ENCODE assay signal across 10 cellular contexts in the genomic region with DNA sequence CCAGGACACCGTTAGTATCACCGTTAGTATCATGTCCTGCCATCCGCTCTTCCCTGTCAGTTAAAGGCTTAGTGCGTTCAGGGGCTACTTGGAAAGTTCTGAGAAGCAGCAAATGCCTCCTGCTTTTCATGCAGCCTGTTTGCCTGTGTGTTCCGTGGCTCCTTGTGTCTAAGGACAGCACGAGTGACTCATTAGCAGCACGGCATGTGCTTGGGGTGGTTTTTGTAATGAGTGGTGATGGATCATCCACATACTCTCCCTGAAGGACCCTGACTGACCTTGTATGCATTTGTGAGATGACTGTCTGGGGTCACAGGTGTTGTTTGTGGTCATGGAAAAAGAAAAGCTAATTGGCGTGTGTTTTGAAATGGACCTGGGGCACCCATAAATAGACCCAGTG.
A peak's percentile ranks its signal among the peaks of the same experiment; 100 is the strongest.
DNase-seq lines count a peak whose midpoint lies in the region; ATAC-seq and TF ChIP-seq lines count a peak whose summit lies in the region.
"Had no signal": no experiment of that assay in that cellular context is flagged by ENCODE, and none has a peak within 500 bp of the region (broad histone marks: within the 10 kb centered on the region; RNA-seq: fewer than 3 reads in every experiment).

No MANE protein-coding gene starts in this region.

- peak overlapping the region; percentile 81 for H3K23ac ChIP-seq in IMR-90 (ENCODE audit: low read depth, low read length)

- TF ChIP-seq CTCF in IMR-90 (conservative IDR thresholded peaks at IDR 0.05; ENCODE audit: low read depth, low read length) (no peak), coronary artery (IDR thresholded peaks at IDR 0.05) (no peak), suprapubic skin (IDR thresholded peaks at IDR 0.05) (no peak), CD14-positive monocyte (IDR thresholded peaks at IDR 0.05) (no peak)

- H4K91ac ChIP-seq in IMR-90 (ENCODE audit: insufficient read depth, low read depth, low read length) = peak overlapping the region; percentile 85

- ATAC-seq in IMR-90 (ENCODE audit: low read depth) = peak; percentile 88
- ATAC-seq: Panc1 had no signal

- H3K4me1 ChIP-seq in IMR-90 (ENCODE audit: control insufficient read depth, insufficient read depth, low read length) (peaks cover 25% of the 10 kb centered on the region), suprapubic skin (peaks cover 42% of the 10 kb centered on the region)

- peaks cover 8 to 22% of the 10 kb centered on the region in 2 experiments; a peak in 2 of 4 replicates for H3K79me1 ChIP-seq in IMR-90 (ENCODE audit: low read depth in 1 of 2, low read length in 2 of 2)

- H3K9me1 ChIP-seq in IMR-90 (ENCODE audit: insufficient read depth, low read length) = peaks cover 6% of the 10 kb centered on the region; the same call in 1 of the 2 replicates

- H3K36me3 Mint-ChIP-seq in CD14-positive monocyte = no peaks in the 10 kb centered on the region

- peak overlapping the region; percentile 90 for H3K4ac ChIP-seq in IMR-90 (ENCODE audit: low read depth, low read length)

- peak overlapping the region; percentile 8; the same call in 1 of the 2 replicates for H3K27ac ChIP-seq in IMR-90 (ENCODE audit: insufficient read depth, low read length)
- peak overlapping the region in 1 of 2 donors; percentile 12 for H3K27ac ChIP-seq in coronary artery
- peak overlapping the region; percentile 72 for H3K27ac ChIP-seq in suprapubic skin

- peak overlapping the region; percentile 73; the same call in 1 of the 2 replicates for H4K5ac ChIP-seq in IMR-90 (ENCODE audit: low read depth, low read length)

- in situ Hi-C loops in IMR-90 (cut with MboI; ENCODE audit: low sequenced_read_pairs) = loop anchor here (10.0 kb wide), 2 partner anchors 166 to 216 kb away; no protein-coding TSS in a partner anchor

- H4K8ac ChIP-seq in IMR-90 (ENCODE audit: low read depth in 2 of 2, low read length in 2 of 2) = peak overlapping the region; percentile 35 to 95

- peak overlapping the region; percentile 73 for H2AFZ ChIP-seq in IMR-90 (replicated peaks; ENCODE audit: low read length, poor library complexity)

- no TSS peak for BruUV-seq in IMR-90 (replicated peaks; lab: Mats Ljungman, UMichigan)

- intact Hi-C loops in IMR-90 (cut with micrococcal nuclease) = no loop called here
- intact Hi-C loops in CD14-positive monocyte (cut with micrococcal nuclease) = no loop called here

- POLR2A ChIA-PET in IMR-90 (lab: Charles Lee; ENCODE audit: unreplicated experiment) = no interaction called here

- H3K9me3 ChIP-seq in IMR-90 (ENCODE audit: control insufficient read depth, insufficient read depth, low read length) = no peaks in the 10 kb centered on the region
- H3K9me3 ChIP-seq in suprapubic skin = no peaks in the 10 kb centered on the region

- H3K9ac ChIP-seq in IMR-90 (ENCODE audit: low read depth, low read length) = peak overlapping the region; percentile 50; the same call in 1 of the 2 replicates

- H3K4me3 ChIP-seq in IMR-90 (ENCODE audit: insufficient read depth, low read depth, low read length) (no peak overlapping the region), coronary artery (no peak overlapping the region), suprapubic skin (no peak overlapping the region)

- peaks cover 9 to 13% (median 10%) of the 10 kb centered on the region in 3 donors for H3K27me3 Mint-ChIP-seq in CD14-positive monocyte (ENCODE audit: low read depth in 3 of 3)

- peak overlapping the region; percentile 55; the same call in 1 of the 2 replicates for H3K56ac ChIP-seq in IMR-90 (ENCODE audit: extremely low read depth, insufficient read depth, low read length)

- H3K14ac ChIP-seq in IMR-90 (replicated peaks; ENCODE audit: low read depth, low read length) = peak overlapping the region; percentile 88

- peak; percentile 79 for TF ChIP-seq EP300 in suprapubic skin (IDR thresholded peaks at IDR 0.05)

- WGBS in IMR-90 (ENCODE audit: extremely low coverage in 2 of 2, insufficient read length in 1 of 2), 2 experiments = 40% methylated on average over 4 of the region's 8 CpGs; no CpG with 5 or more reads in 1 of the 2 experiments
- 75% methylated on average over 8 of the region's 8 CpGs for WGBS in suprapubic skin

- peak overlapping the region; percentile 91 for H2AK5ac ChIP-seq in IMR-90 (ENCODE audit: low read depth, low read length)

- H3K27me3 ChIP-seq in IMR-90 (ENCODE audit: control insufficient read depth, insufficient read depth, low read length) (no peaks in the 10 kb centered on the region), suprapubic skin (no peaks in the 10 kb centered on the region)

- no peaks in the 10 kb centered on the region for H4K20me1 ChIP-seq in IMR-90 (ENCODE audit: insufficient read depth, low read length)

- TF ChIP-seq RAD21 in IMR-90 (IDR thresholded peaks at IDR 0.05; ENCODE audit: low read length) = peak; percentile 29; the same call in 1 of the 2 replicates

- H3K9me3 Mint-ChIP-seq in CD14-positive monocyte = no peaks in the 10 kb centered on the region

- no peak overlapping the region for H3K27ac Mint-ChIP-seq in CD14-positive monocyte

- H2BK15ac ChIP-seq in IMR-90 (ENCODE audit: low read depth, low read length) = peak overlapping the region; percentile 78

- H3K36me3 ChIP-seq in IMR-90 (ENCODE audit: control insufficient read depth, insufficient read depth, low read length) (peaks cover 2% of the 10 kb centered on the region; the same call in 1 of the 2 replicates), suprapubic skin (no peaks in the 10 kb centered on the region)

- DNase-seq in IMR-90 (peak; percentile 94), coronary artery (ENCODE audit: low spot score) (peak; percentile 60), kidney tubule cell (ENCODE audit: low spot score) (peak; percentile 79), suprapubic skin (ENCODE audit: low spot score in 2 of 2) (no peak), epidermal melanocyte (ENCODE audit: insufficient read length, low spot score) (no peak), CD14-positive monocyte (ENCODE audit: low spot score) (no peak), NCI-H2081 treated with DMSO at 0.1 percent for 48 hours (lab: John Stamatoyannopoulos, UW) (no peak), DMS153 (lab: John Stamatoyannopoulos, UW) (no peak)
- DNase-seq: NCI-H1092 had no signal

- no peak overlapping the region for H2AK9ac ChIP-seq in IMR-90 (replicated peaks; ENCODE audit: low read depth, low read length, poor library complexity)

- H3K4me1 Mint-ChIP-seq in CD14-positive monocyte = no peaks in the 10 kb centered on the region

- peak overlapping the region; percentile 92 for H2BK120ac ChIP-seq in IMR-90 (ENCODE audit: low read depth, low read length)

- CTCF ChIA-PET in IMR-90 (lab: Yijun Ruan, JAX) = interaction anchor here (1.1 to 1.4 kb wide), 2 partner anchors 8 to 179 kb away, joined by 4 to 7 read pairs; no protein-coding TSS in a partner anchor

- H2BK5ac ChIP-seq in IMR-90 (ENCODE audit: low read depth, low read length, poor library complexity, severe bottlenecking) = peak overlapping the region; percentile 78

- TF ChIP-seq POLR2A in IMR-90 (IDR thresholded peaks at IDR 0.05; ENCODE audit: low read depth, low read length) = peak; percentile 23; the same call in 1 of the 2 replicates
- TF ChIP-seq POLR2A in suprapubic skin (IDR thresholded peaks at IDR 0.05) = peak in 1 of 2 donors; percentile 28

- dilution Hi-C loops in IMR-90 (cut with HindIII; ENCODE audit: low sequenced_read_pairs, unreplicated experiment) = no loop called here

- peak overlapping the region; percentile 18 for H3K4me2 ChIP-seq in IMR-90 (ENCODE audit: low read depth, low read length)

- peak overlapping the region; percentile 94 for H2BK20ac ChIP-seq in IMR-90 (ENCODE audit: low read depth, low read length)

- H3K18ac ChIP-seq in IMR-90 (ENCODE audit: low read depth, low read length) = peak overlapping the region; percentile 89; the same call in 1 of the 2 replicates

- no peak overlapping the region for H3K4me3 Mint-ChIP-seq in CD14-positive monocyte

TF ChIP-seq in IMR-90, 13 proteins besides CTCF, POLR2A, EP300 and RAD21:
- TF ChIP-seq MXI1 (IDR thresholded peaks at IDR 0.05; ENCODE audit: borderline replicate concordance, low read depth, low read length) = peak; percentile 68
- TF ChIP-seq, protein P1, sequence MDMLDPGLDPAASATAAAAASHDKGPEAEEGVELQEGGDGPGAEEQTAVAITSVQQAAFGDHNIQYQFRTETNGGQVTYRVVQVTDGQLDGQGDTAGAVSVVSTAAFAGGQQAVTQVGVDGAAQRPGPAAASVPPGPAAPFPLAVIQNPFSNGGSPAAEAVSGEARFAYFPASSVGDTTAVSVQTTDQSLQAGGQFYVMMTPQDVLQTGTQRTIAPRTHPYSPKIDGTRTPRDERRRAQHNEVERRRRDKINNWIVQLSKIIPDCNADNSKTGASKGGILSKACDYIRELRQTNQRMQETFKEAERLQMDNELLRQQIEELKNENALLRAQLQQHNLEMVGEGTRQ (IDR thresholded peaks at IDR 0.05; ENCODE audit: low read depth, low read length) = no peak
- TF ChIP-seq BHLHE40 (IDR thresholded peaks at IDR 0.05; ENCODE audit: low read depth, low read length) = peak; percentile 98
- peak; percentile 19; the same call in 1 of the 2 replicates for TF ChIP-seq SMC3 (IDR thresholded peaks at IDR 0.05; ENCODE audit: low read depth, low read length)
- peak; percentile 76 for TF ChIP-seq RCOR1 (IDR thresholded peaks at IDR 0.05; ENCODE audit: insufficient replicate concordance, low read length)
- no peak for TF ChIP-seq MAZ (IDR thresholded peaks at IDR 0.05; ENCODE audit: borderline replicate concordance, low read depth, low read length)
- TF ChIP-seq CEBPB (IDR thresholded peaks at IDR 0.05; ENCODE audit: low read depth, low read length) = peak; percentile 53
- TF ChIP-seq FOS (IDR thresholded peaks at IDR 0.05; ENCODE audit: low read depth, low read length) = peak; percentile 95
TF ChIP-seq in IMR-90: peak in this region for 6.

Comparison
In these comparisons a context has a peak if more than half of its experiments do, and no peak if none do; other contexts are left out.
1. DNase-seq: peak in IMR-90 (single experiment), coronary artery (single experiment) and kidney tubule cell (single experiment); none in suprapubic skin (0 of 2), epidermal melanocyte (single experiment), CD14-positive monocyte (single experiment), NCI-H2081 treated with DMSO at 0.1 percent for 48 hours (single experiment) and DMS153 (single experiment).